In genomic region chr11:70517996-70518907, GRCh38 we compare ENCODE assay signal across 13 cellular contexts.
DNase-seq lines count a peak whose midpoint lies in the region; ATAC-seq and FAIRE-seq lines count a peak whose summit lies in the region.
"Had no signal": no experiment of that assay in that cellular context is flagged by ENCODE, and none has a peak within 500 bp of the region (broad histone marks: within the 10 kb centered on the region; RNA-seq: fewer than 3 reads in every experiment).

No MANE protein-coding gene starts in this region.

- intact Hi-C loops in left ventricle myocardium superior (cut with micrococcal nuclease) (no loop called here), left cardiac atrium (cut with DNase I) (no loop called here)

- peak; percentile 55 for FAIRE-seq in urothelium cell line (lab: Jason Lieb, UNC)
- FAIRE-seq: TTC549 had no signal

- DNase-seq in left ventricle myocardium superior: peak; percentile 21
- no peak for DNase-seq in left cardiac atrium
- peak; percentile 50 for DNase-seq in SW480 (ENCODE audit: low spot score)
- DNase-seq in fibroblast of peridontal ligament (ENCODE audit: extremely low read depth): peak; percentile 97
- peak; percentile 82 for DNase-seq in urothelium cell line (ENCODE audit: low spot score)
- DNase-seq in stimulated activated CD4-positive, alpha-beta T cell treated with anti-CD3 and anti-CD28 coated beads, Interleukin-15, amount 100 ng/mL, for 24 hours: no peak
- no peak for DNase-seq in NCI-H748 (lab: John Stamatoyannopoulos, UW; ENCODE audit: unreplicated experiment)
- DNase-seq: activated T-cell treated with anti-CD3 and anti-CD28 coated beads, Interleukin-2, amount 50 U/mL, for 24 hours; GDM1; naive thymus-derived CD4-positive, alpha-beta T cell; NCI-H1092 had no signal

- ATAC-seq in left ventricle myocardium superior (no peak), left cardiac atrium (no peak), HG02970 (IDR thresholded peaks at IDR 0.05; ENCODE audit: low FRiP score, unreplicated experiment) (no peak)
- ATAC-seq: naive thymus-derived CD4-positive, alpha-beta T cell had no signal

Comparison
In these comparisons a context has a peak if more than half of its experiments do, and no peak if none do; other contexts are left out.
1. DNase-seq: peak in left ventricle myocardium superior (single experiment), SW480 (single experiment), fibroblast of peridontal ligament (single experiment) and urothelium cell line (single experiment); none in left cardiac atrium (single experiment), stimulated activated CD4-positive, alpha-beta T cell treated with anti-CD3 and anti-CD28 coated beads, Interleukin-15, amount 100 ng/mL, for 24 hours (single experiment) and NCI-H748 (single experiment).